In the genomic region with DNA sequence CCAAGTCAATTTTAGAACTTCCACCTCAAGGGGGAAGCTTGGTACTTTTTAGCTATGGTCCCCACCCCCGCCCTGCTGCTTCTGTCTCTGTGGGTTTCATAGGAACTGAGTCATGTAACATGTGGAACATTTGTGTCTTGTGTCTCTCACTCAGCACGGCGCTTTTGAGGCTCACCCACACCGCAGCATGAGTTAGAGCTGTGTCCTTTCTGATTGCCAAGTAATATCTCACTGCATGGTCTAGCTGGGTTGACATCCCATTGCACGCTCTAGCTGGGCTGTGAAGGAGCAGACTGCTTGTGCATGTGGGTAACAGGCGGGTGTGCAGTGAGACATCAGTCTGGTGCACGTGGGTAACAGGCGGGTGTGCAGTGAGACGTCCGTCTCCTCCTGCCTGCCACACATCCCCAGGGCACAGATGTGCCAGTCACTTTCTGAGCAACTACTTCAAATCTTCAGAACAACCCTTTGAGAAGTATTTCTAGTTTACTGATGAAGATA, we compare ENCODE assay signal across 9 cellular contexts. TPM values are rescaled to one million over a fixed set of nuclear protein-coding genes. Genes with fewer than 3 reads are reported as not detected.
DNase-seq lines count a peak whose midpoint lies in the region; ATAC-seq and TF ChIP-seq lines count a peak whose summit lies in the region.
"Had no signal": no experiment of that assay in that cellular context is flagged by ENCODE, and none has a peak within 500 bp of the region (broad histone marks: within the 10 kb centered on the region; RNA-seq: fewer than 3 reads in every experiment).

No MANE protein-coding gene starts in this region.

- H3K27ac ChIP-seq in caudate nucleus (ENCODE audit: low read depth, low read length) (peak overlapping the region; percentile 9), gastrocnemius medialis (no peak overlapping the region)

- intact Hi-C loops in gastrocnemius medialis (cut with DNase I; ENCODE audit: low total_unique reads), result no loop called here

- peaks cover 6 to 18% of the 10 kb centered on the region in 2 donors for H3K4me1 ChIP-seq in gastrocnemius medialis

- H3K27me3 ChIP-seq in gastrocnemius medialis, result no peaks in the 10 kb centered on the region

- no peak for TF ChIP-seq CTCF in GM10266 (IDR thresholded peaks at IDR 0.05; ENCODE audit: control insufficient read depth, insufficient read depth, low read depth, missing control alignments)
- no peak for TF ChIP-seq CTCF in gastrocnemius medialis (IDR thresholded peaks at IDR 0.05 in 4 of 5, conservative IDR thresholded peaks at IDR 0.05 in 1 of 5)

- peak; percentile 69 for DNase-seq in GM10266 (ENCODE audit: extremely low spot score)
- peak in 3 of 4 experiments; percentile 12 to 67 (median 52) for DNase-seq in activated CD4-positive, CD25-positive, alpha-beta regulatory T cell (lab: John Stamatoyannopoulos, UW)
- peak in 31 of 61 donors; percentile 6 to 85 (median 40) for DNase-seq in caudate nucleus (lab: John Stamatoyannopoulos, UW)
- DNase-seq in stimulated activated CD4-positive, alpha-beta T cell treated with anti-CD3 and anti-CD28 coated beads, Interleukin-1b, Interleukin-23, amount 100 ng/mL, for 1 hour (ENCODE audit: low read depth in 2 of 2), result peak; percentile 42 to 57
- no peak for DNase-seq in gastrocnemius medialis
- no peak for DNase-seq in DMS 273 (lab: John Stamatoyannopoulos, UW; ENCODE audit: unreplicated experiment)
- DNase-seq in germinal center (ENCODE audit: low spot score), result no peak

- H3K4me3 ChIP-seq in gastrocnemius medialis, result no peak overlapping the region

- H3K36me3 ChIP-seq in gastrocnemius medialis, result no peaks in the 10 kb centered on the region

- TF ChIP-seq POLR2A in gastrocnemius medialis (IDR thresholded peaks at IDR 0.05), result no peak

- ATAC-seq in HG02973 (IDR thresholded peaks at IDR 0.05; ENCODE audit: unreplicated experiment) (peak; percentile 71), gastrocnemius medialis (no peak)
- ATAC-seq: HCT116 had no signal

- H3K9me3 ChIP-seq in gastrocnemius medialis, result no peaks in the 10 kb centered on the region

- in situ Hi-C loops in gastrocnemius medialis (cut with MboI; ENCODE audit: low sequenced_read_pairs in 4 of 4), result loop anchor here in 1 of 4 donors (25.0 kb wide), 1 partner anchor 108 kb away; no protein-coding TSS in a partner anchor

RNA-seq across cellular contexts. Expression of a gene that starts 26.4 kb away (rescaled TPM):
- 100 to 1,000 TPM in 1 of 4 donors, 10 to 100 TPM in 2, 1 to 10 TPM in 1; 7.0 to 133 (median 19.1) TPM for total RNA-seq in gastrocnemius medialis

RNA-seq across cellular contexts. Expression of a gene that starts 40.6 kb away (rescaled TPM):
- total RNA-seq in gastrocnemius medialis, result not detected

RNA-seq across cellular contexts. Expression of a gene that starts 55.5 kb away (rescaled TPM):
- 10 to 100 TPM in 3 of 4 donors, 1 to 10 TPM in 1; 7.0 to 20.6 (median 16.1) TPM for total RNA-seq in gastrocnemius medialis

Comparison
In these comparisons a context has a peak if more than half of its experiments do, and no peak if none do; other contexts are left out.
1. DNase-seq: peak in GM10266 (single experiment), activated CD4-positive, CD25-positive, alpha-beta regulatory T cell (3 of 4), caudate nucleus (31 of 61) and stimulated activated CD4-positive, alpha-beta T cell treated with anti-CD3 and anti-CD28 coated beads, Interleukin-1b, Interleukin-23, amount 100 ng/mL, for 1 hour (2 of 2); none in gastrocnemius medialis (0 of 2), DMS 273 (single experiment) and germinal center (single experiment).